8 cellular contexts compared by ENCODE assay signal in genomic region chr10:104291439-104291951, GRCh38. TPM values are rescaled to one million over a fixed set of nuclear protein-coding genes. Genes with fewer than 3 reads are reported as not detected.
DNase-seq lines count a peak whose midpoint lies in the region; ATAC-seq, FAIRE-seq and TF ChIP-seq lines count a peak whose summit lies in the region.

No MANE protein-coding gene starts in this region.

- WGBS in lower leg skin, 2 donors, result 3% methylated on average over 26 of the region's 26 CpGs

- H3K27ac ChIP-seq in C4-2B, result no peak overlapping the region
- no peak overlapping the region for H3K27ac ChIP-seq in coronary artery

- intact Hi-C loops in lower leg skin (cut with DNase I; ENCODE audit: low total_unique reads), result loop anchor here (2.0 kb wide), 1 partner anchor 59 kb away; no protein-coding TSS in a partner anchor

- peak; percentile 98 for ATAC-seq in HG03342 (IDR thresholded peaks at IDR 0.05; ENCODE audit: unreplicated experiment)

- FAIRE-seq in GM19239 (lab: Jason Lieb, UNC), result peak; percentile 91

- no peak overlapping the region for H3K4me3 ChIP-seq in coronary artery
- no peak overlapping the region for H3K4me3 ChIP-seq in lower leg skin (ENCODE audit: low read depth, poor library complexity, severe bottlenecking)

- peak; percentile 100 for TF ChIP-seq CTCF in C4-2B (conservative IDR thresholded peaks at IDR 0.05)
- peak; percentile 98 for TF ChIP-seq CTCF in coronary artery (IDR thresholded peaks at IDR 0.05)
- peak in 2 of 3 donors; percentile 79 to 98 for TF ChIP-seq CTCF in lower leg skin (IDR thresholded peaks at IDR 0.05)

- DNase-seq in GM19239 (ENCODE audit: insufficient read length, low spot score) (peak; percentile 80), NCI-H446 treated with DMSO at 0.1 percent for 48 hours (lab: John Stamatoyannopoulos, UW) (peak; percentile 66), coronary artery (ENCODE audit: low spot score) (peak; percentile 91), lower leg skin (ENCODE audit: low spot score in 2 of 2) (peak; percentile 90 to 98)
- peak; percentile 93 for DNase-seq in activated CD4-positive, alpha-beta T cell treated with anti-CD3 and anti-CD28 coated beads for 48 hours
- peak; percentile 86 for DNase-seq in stimulated activated CD8-positive, alpha-beta memory T cell treated with anti-CD3 and anti-CD28 coated beads, Interleukin-12 subunit alpha, Interleukin-12 subunit beta, amount 100 ng/mL, for 1 hour (ENCODE audit: low read depth)

- no peak for TF ChIP-seq POLR2A in lower leg skin (IDR thresholded peaks at IDR 0.05)

RNA-seq across cellular contexts. Expression of gene GSTO2, which starts 22.5 kb away (rescaled TPM):
- total RNA-seq in lower leg skin, result 10 to 100 TPM; 19.9 to 29.8 (median 22.6) TPM

RNA-seq across cellular contexts. Expression of gene GSTO1, which starts 36.8 kb away (rescaled TPM):
- 10 to 100 TPM; 46.4 to 82.3 (median 69.9) TPM for total RNA-seq in lower leg skin

RNA-seq across cellular contexts. Expression of gene ITPRIP, which starts 46.8 kb away (rescaled TPM):
- total RNA-seq in lower leg skin, result 100 to 1,000 TPM in 3 of 4 donors, 10 to 100 TPM in 1; 77.8 to 182 (median 141) TPM

RNA-seq across cellular contexts. Expression of gene CFAP43, which starts 59.3 kb away (rescaled TPM):
- 1 to 10 TPM in 1 of 4 donors, under 1 TPM in 3; 0.19 to 1.6 (median 0.50) TPM for total RNA-seq in lower leg skin
